Comparison of ENCODE assay signal across 2 cellular contexts in the genomic region with DNA sequence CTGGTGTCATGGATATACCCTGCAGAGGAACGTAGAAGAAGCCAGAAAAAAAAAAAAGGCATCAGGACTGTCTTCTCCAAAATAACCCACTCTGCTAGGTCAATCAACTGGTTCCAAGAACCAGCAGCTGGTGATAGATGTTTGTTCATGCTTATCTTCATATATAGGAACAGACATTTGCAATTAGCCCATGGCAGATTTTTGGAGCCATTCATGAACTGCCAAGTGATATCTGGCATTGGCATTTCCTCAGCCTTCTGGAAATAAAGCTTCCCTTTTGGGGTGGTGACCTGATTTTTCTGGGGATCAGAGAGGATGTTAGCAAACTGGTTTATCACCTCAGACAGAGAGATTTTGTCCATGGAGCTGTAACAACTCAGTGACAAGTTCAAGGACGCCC.
TF ChIP-seq lines count a peak whose summit lies in the region.

No MANE protein-coding gene starts in this region.

TF ChIP-seq in SK-N-SH, 30 proteins besides CTCF, POLR2A, EP300 and RAD21 (continued from another document):
- no peak for TF ChIP-seq CHD2 (IDR thresholded peaks at IDR 0.05; ENCODE audit: low read length, partially characterized antibody)
- TF ChIP-seq NRF1 (IDR thresholded peaks at IDR 0.05; ENCODE audit: low read depth, low read length): no peak
- TF ChIP-seq, protein P1, sequence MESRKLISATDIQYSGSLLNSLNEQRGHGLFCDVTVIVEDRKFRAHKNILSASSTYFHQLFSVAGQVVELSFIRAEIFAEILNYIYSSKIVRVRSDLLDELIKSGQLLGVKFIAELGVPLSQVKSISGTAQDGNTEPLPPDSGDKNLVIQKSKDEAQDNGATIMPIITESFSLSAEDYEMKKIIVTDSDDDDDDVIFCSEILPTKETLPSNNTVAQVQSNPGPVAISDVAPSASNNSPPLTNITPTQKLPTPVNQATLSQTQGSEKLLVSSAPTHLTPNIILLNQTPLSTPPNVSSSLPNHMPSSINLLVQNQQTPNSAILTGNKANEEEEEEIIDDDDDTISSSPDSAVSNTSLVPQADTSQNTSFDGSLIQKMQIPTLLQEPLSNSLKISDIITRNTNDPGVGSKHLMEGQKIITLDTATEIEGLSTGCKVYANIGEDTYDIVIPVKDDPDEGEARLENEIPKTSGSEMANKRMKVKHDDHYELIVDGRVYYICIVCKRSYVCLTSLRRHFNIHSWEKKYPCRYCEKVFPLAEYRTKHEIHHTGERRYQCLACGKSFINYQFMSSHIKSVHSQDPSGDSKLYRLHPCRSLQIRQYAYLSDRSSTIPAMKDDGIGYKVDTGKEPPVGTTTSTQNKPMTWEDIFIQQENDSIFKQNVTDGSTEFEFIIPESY (IDR thresholded peaks at IDR 0.05; ENCODE audit: borderline replicate concordance, low read depth): no peak
- TF ChIP-seq, protein P2, sequence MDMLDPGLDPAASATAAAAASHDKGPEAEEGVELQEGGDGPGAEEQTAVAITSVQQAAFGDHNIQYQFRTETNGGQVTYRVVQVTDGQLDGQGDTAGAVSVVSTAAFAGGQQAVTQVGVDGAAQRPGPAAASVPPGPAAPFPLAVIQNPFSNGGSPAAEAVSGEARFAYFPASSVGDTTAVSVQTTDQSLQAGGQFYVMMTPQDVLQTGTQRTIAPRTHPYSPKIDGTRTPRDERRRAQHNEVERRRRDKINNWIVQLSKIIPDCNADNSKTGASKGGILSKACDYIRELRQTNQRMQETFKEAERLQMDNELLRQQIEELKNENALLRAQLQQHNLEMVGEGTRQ (IDR thresholded peaks at IDR 0.05; ENCODE audit: borderline replicate concordance, low read depth, low read length): no peak
- no peak for TF ChIP-seq SMC3 (IDR thresholded peaks at IDR 0.05; ENCODE audit: low read depth, low read length)
TF ChIP-seq in SK-N-SH: peak in this region for 0.

TF ChIP-seq in SK-N-SH treated with all-trans-retinoic acid at 6 μM for 48 hours, 23 proteins besides CTCF, POLR2A, EP300 and RAD21 (continued from another document):
- TF ChIP-seq, protein P3, sequence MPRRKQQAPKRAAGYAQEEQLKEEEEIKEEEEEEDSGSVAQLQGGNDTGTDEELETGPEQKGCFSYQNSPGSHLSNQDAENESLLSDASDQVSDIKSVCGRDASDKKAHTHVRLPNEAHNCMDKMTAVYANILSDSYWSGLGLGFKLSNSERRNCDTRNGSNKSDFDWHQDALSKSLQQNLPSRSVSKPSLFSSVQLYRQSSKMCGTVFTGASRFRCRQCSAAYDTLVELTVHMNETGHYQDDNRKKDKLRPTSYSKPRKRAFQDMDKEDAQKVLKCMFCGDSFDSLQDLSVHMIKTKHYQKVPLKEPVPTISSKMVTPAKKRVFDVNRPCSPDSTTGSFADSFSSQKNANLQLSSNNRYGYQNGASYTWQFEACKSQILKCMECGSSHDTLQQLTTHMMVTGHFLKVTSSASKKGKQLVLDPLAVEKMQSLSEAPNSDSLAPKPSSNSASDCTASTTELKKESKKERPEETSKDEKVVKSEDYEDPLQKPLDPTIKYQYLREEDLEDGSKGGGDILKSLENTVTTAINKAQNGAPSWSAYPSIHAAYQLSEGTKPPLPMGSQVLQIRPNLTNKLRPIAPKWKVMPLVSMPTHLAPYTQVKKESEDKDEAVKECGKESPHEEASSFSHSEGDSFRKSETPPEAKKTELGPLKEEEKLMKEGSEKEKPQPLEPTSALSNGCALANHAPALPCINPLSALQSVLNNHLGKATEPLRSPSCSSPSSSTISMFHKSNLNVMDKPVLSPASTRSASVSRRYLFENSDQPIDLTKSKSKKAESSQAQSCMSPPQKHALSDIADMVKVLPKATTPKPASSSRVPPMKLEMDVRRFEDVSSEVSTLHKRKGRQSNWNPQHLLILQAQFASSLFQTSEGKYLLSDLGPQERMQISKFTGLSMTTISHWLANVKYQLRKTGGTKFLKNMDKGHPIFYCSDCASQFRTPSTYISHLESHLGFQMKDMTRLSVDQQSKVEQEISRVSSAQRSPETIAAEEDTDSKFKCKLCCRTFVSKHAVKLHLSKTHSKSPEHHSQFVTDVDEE (CRISPR knock-in tag; IDR thresholded peaks at IDR 0.05): no peak
- TF ChIP-seq TCF4 (CRISPR knock-in tag; IDR thresholded peaks at IDR 0.05; ENCODE audit: borderline replicate concordance) (no peak), OSR1 (CRISPR knock-in tag; IDR thresholded peaks at IDR 0.05) (no peak), ARNTL (CRISPR knock-in tag; IDR thresholded peaks at IDR 0.05; ENCODE audit: borderline replicate concordance, low read depth) (no peak), ESRRG (CRISPR knock-in tag; IDR thresholded peaks at IDR 0.05) (no peak), ZFP3 (CRISPR knock-in tag; IDR thresholded peaks at IDR 0.05) (no peak), ZNF565 (CRISPR knock-in tag; conservative IDR thresholded peaks at IDR 0.05; ENCODE audit: low read depth) (no peak), SNAI2 (CRISPR knock-in tag; IDR thresholded peaks at IDR 0.05) (no peak)
